24 cellular contexts compared by ENCODE assay signal in the genomic region with DNA sequence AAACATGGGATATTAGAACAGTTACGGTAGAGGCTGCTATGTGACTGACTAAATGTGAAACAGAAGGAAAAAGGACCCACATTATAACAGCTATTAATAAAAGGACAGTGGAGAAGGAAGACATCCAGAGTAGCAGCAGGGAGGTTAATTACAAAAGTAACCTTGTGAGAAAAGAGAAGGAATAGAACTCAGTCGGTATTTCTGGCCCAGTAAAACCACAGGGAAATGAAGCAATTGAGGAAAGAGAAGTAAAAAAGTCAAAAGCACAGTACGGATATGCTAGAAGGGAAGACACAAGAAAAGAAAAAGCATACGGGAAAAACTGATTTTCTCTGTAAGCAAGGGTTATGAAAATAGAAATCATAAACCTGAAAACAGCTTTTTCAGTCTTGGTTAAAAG.
A peak's percentile ranks its signal among the peaks of the same experiment; 100 is the strongest.
DNase-seq lines count a peak whose midpoint lies in the region; ATAC-seq and TF ChIP-seq lines count a peak whose summit lies in the region.
"Had no signal": no experiment of that assay in that cellular context is flagged by ENCODE, and none has a peak within 500 bp of the region (broad histone marks: within the 10 kb centered on the region; RNA-seq: fewer than 3 reads in every experiment).

No MANE protein-coding gene starts in this region.

- H2AFZ ChIP-seq in GM23338 = no peak overlapping the region

- CTCF ChIA-PET in CD4-positive, alpha-beta T cell (lab: Charles Lee) = no interaction called here

- no peaks in the 10 kb centered on the region for H3K9me3 ChIP-seq in CD4-positive, alpha-beta T cell (ENCODE audit: control insufficient read depth, low read length)
- H3K9me3 ChIP-seq: testis, vagina had no signal

- no peak for ATAC-seq in GM23338
- no peak for ATAC-seq in activated CD4-positive, CD25-positive, alpha-beta regulatory T cell treated with anti-CD3 and anti-CD28 coated beads, Interleukin-2, amount 50 U/mL, for 24 hours
- no peak for ATAC-seq in CD4-positive, alpha-beta T cell (ENCODE audit: poor library complexity)
- ATAC-seq: foreskin keratinocyte, left colon, PC-3, Right ventricle myocardium inferior, T-cell had no signal

- H3K4me1 ChIP-seq in GM23338 (ENCODE audit: insufficient read depth) = peaks cover 43% of the 10 kb centered on the region
- H3K4me1 ChIP-seq: foreskin keratinocyte, testis, vagina had no signal

- H4K20me1 ChIP-seq in GM23338 (replicated peaks; ENCODE audit: insufficient read depth) = no peaks in the 10 kb centered on the region
- H4K20me1 ChIP-seq: BLaER1 treated with 17β-estradiol and CSF1 and Interleukin-3, amounts not matched to agents 10 nM and 100 nM had no signal

- POLR2A ChIA-PET in CD4-positive, alpha-beta T cell (lab: Charles Lee) = no interaction called here

- H3K9me3 Mint-ChIP-seq in GM23338 = peaks cover 2% of the 10 kb centered on the region; the same call in 1 of the 3 replicates
- H3K9me3 Mint-ChIP-seq in CD4-positive, alpha-beta T cell = peaks cover 9% of the 10 kb centered on the region
- H3K9me3 Mint-ChIP-seq: HFFc6 had no signal

- H3K4me1 Mint-ChIP-seq in GM23338 = peaks cover 31% of the 10 kb centered on the region
- H3K4me1 Mint-ChIP-seq in CD4-positive, alpha-beta T cell (ENCODE audit: low read depth) = peaks cover 23% of the 10 kb centered on the region

- H3K27me3 ChIP-seq in GM23338 (ENCODE audit: insufficient read depth) = no peaks in the 10 kb centered on the region
- no peaks in the 10 kb centered on the region for H3K27me3 ChIP-seq in CD4-positive, alpha-beta T cell (ENCODE audit: control insufficient read depth, insufficient read depth, low read length)
- H3K27me3 ChIP-seq: BLaER1 treated with 17β-estradiol and CSF1 and Interleukin-3, amounts not matched to agents 10 nM and 100 nM; foreskin keratinocyte; testis; vagina had no signal

- peaks cover 14% of the 10 kb centered on the region; the same call in 2 of the 3 replicates for H3K36me3 Mint-ChIP-seq in GM23338 (ENCODE audit: low read depth)
- peaks cover 39% of the 10 kb centered on the region for H3K36me3 Mint-ChIP-seq in CD4-positive, alpha-beta T cell (ENCODE audit: low read depth)

- H3K36me3 ChIP-seq in GM23338 (ENCODE audit: insufficient read depth) = no peaks in the 10 kb centered on the region
- H3K36me3 ChIP-seq: vagina had no signal

- H3K4me2 ChIP-seq in GM23338 = no peak overlapping the region

- H3K27ac ChIP-seq in GM23338 (ENCODE audit: low read depth) = peak overlapping the region; percentile 68
- H3K27ac ChIP-seq in CD4-positive, alpha-beta T cell (ENCODE audit: low read depth, low read length) = no peak overlapping the region
- H3K27ac ChIP-seq: foreskin keratinocyte, testis, vagina had no signal

- peak; percentile 22 to 41 for DNase-seq in AML-193 (lab: John Stamatoyannopoulos, UW)
- DNase-seq in GM23338 (ENCODE audit: low spot score) = no peak
- DNase-seq in NOMO-1 treated with DMSO at 0.1 percent for 48 hours (lab: John Stamatoyannopoulos, UW; ENCODE audit: unreplicated experiment) = peak; percentile 44
- DNase-seq in globus pallidus (ENCODE audit: low spot score) = peak; percentile 15
- DNase-seq in DMS153 treated with DMSO at 0.1 percent for 48 hours (lab: John Stamatoyannopoulos, UW; ENCODE audit: unreplicated experiment) = no peak
- no peak for DNase-seq in activated CD4-positive, alpha-beta T cell treated with anti-CD3 and anti-CD28 coated beads for 48 hours
- DNase-seq in CD4-positive, alpha-beta T cell = no peak
- DNase-seq: activated gamma-delta T cell treated with Interleukin-2 at 50 U/mL for 16 hours; effector CD8-positive, alpha-beta T cell; foreskin keratinocyte; HFFc6; Karpas-422; left colon; naive B cell; NCI-H446; NCI-H82; PC-3; stimulated activated CD4-positive, alpha-beta T cell treated with anti-CD3 and anti-CD28 coated beads, Interleukin-1b, Interleukin-23, amount 100 ng/mL, for 48 hours; T-cell; testis had no signal

- peak overlapping the region; percentile 75 for H3K27ac Mint-ChIP-seq in GM23338
- no peak overlapping the region for H3K27ac Mint-ChIP-seq in CD4-positive, alpha-beta T cell
- H3K27ac Mint-ChIP-seq: HFFc6, T-cell had no signal

- no peaks in the 10 kb centered on the region for H3K9me2 ChIP-seq in GM23338 (ENCODE audit: insufficient read depth)

- H3K4me3 ChIP-seq in GM23338 = no peak overlapping the region
- H3K4me3 ChIP-seq: BLaER1 treated with 17β-estradiol and CSF1 and Interleukin-3, amounts not matched to agents 10 nM and 100 nM; testis; vagina had no signal

- H3F3A ChIP-seq in GM23338 (replicated peaks; ENCODE audit: low read depth) = 0 out of 2 replicates have a peak, but pooled peaks cover 4% of the 10 kb centered on the region

- no peak for TF ChIP-seq CTCF in GM23338 (conservative IDR thresholded peaks at IDR 0.05; ENCODE audit: low read depth in 2 of 2)
- TF ChIP-seq CTCF in CD4-positive, alpha-beta T cell (IDR thresholded peaks at IDR 0.05) = no peak

- intact Hi-C loops in CD4-positive, alpha-beta T cell (cut with DNase I, micrococcal nuclease) = no loop called here

- H3K27me3 Mint-ChIP-seq in GM23338 (ENCODE audit: insufficient read depth, low read depth, poor library complexity) = no peaks in the 10 kb centered on the region
- no peaks in the 10 kb centered on the region for H3K27me3 Mint-ChIP-seq in CD4-positive, alpha-beta T cell
- H3K27me3 Mint-ChIP-seq: naive B cell, T-cell had no signal

- no peaks in the 10 kb centered on the region for H3K79me2 ChIP-seq in GM23338 (replicated peaks; ENCODE audit: insufficient read depth)

- no peak overlapping the region for H3K4me3 Mint-ChIP-seq in GM23338
- H3K4me3 Mint-ChIP-seq in CD4-positive, alpha-beta T cell = no peak overlapping the region
- H3K4me3 Mint-ChIP-seq: HFFc6, T-cell had no signal

TF ChIP-seq in GM23338, 12 proteins besides CTCF, POLR2A, EP300 and RAD21 (continues in another document):
- TF ChIP-seq JUNB (IDR thresholded peaks at IDR 0.05; ENCODE audit: unreplicated experiment) (no peak), POLR2AphosphoS5 (IDR thresholded peaks at IDR 0.05; ENCODE audit: low read depth) (no peak), NANOG (IDR thresholded peaks at IDR 0.05; ENCODE audit: borderline replicate concordance) (no peak), ZNF114 (CRISPR knock-in tag; IDR thresholded peaks at IDR 0.05) (no peak), EZH2phosphoT487 (IDR thresholded peaks at IDR 0.05; ENCODE audit: unreplicated experiment) (no peak), CREB1 (CRISPR knock-in tag; IDR thresholded peaks at IDR 0.05; ENCODE audit: low read depth) (no peak)
- TF ChIP-seq, protein P1, sequence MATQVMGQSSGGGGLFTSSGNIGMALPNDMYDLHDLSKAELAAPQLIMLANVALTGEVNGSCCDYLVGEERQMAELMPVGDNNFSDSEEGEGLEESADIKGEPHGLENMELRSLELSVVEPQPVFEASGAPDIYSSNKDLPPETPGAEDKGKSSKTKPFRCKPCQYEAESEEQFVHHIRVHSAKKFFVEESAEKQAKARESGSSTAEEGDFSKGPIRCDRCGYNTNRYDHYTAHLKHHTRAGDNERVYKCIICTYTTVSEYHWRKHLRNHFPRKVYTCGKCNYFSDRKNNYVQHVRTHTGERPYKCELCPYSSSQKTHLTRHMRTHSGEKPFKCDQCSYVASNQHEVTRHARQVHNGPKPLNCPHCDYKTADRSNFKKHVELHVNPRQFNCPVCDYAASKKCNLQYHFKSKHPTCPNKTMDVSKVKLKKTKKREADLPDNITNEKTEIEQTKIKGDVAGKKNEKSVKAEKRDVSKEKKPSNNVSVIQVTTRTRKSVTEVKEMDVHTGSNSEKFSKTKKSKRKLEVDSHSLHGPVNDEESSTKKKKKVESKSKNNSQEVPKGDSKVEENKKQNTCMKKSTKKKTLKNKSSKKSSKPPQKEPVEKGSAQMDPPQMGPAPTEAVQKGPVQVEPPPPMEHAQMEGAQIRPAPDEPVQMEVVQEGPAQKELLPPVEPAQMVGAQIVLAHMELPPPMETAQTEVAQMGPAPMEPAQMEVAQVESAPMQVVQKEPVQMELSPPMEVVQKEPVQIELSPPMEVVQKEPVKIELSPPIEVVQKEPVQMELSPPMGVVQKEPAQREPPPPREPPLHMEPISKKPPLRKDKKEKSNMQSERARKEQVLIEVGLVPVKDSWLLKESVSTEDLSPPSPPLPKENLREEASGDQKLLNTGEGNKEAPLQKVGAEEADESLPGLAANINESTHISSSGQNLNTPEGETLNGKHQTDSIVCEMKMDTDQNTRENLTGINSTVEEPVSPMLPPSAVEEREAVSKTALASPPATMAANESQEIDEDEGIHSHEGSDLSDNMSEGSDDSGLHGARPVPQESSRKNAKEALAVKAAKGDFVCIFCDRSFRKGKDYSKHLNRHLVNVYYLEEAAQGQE (IDR thresholded peaks at IDR 0.05; ENCODE audit: unreplicated experiment) = no peak

Comparison
In these comparisons a context has a peak if more than half of its experiments do, and no peak if none do; other contexts are left out.
1. DNase-seq: peak in AML-193 (2 of 2), NOMO-1 treated with DMSO at 0.1 percent for 48 hours (single experiment) and globus pallidus (single experiment); none in GM23338 (single experiment), DMS153 treated with DMSO at 0.1 percent for 48 hours (single experiment), activated CD4-positive, alpha-beta T cell treated with anti-CD3 and anti-CD28 coated beads for 48 hours (single experiment) and CD4-positive, alpha-beta T cell (0 of 10).